25 cellular contexts compared by ENCODE assay signal in genomic region chr6:134680021-134680420, GRCh38.
"Had no signal": no experiment of that assay in that cellular context is flagged by ENCODE, and none has a peak within 500 bp of the region (broad histone marks: within the 10 kb centered on the region; RNA-seq: fewer than 3 reads in every experiment).

No MANE protein-coding gene starts in this region.

- ATAC-seq: activated T-cell treated with anti-CD3 and anti-CD28 coated beads, Interleukin-2, amount 50 U/mL, for 4 hours; T-cell had no signal

- H3K27me3 Mint-ChIP-seq: activated naive CD8-positive, alpha-beta T cell treated with anti-CD3 and anti-CD28 coated beads for 36 hours had no signal

- H3K4me1 Mint-ChIP-seq: activated naive CD8-positive, alpha-beta T cell treated with anti-CD3 and anti-CD28 coated beads for 36 hours had no signal

- H3K4me3 ChIP-seq: MG63 had no signal

- H3K36me3 Mint-ChIP-seq: activated naive CD8-positive, alpha-beta T cell treated with anti-CD3 and anti-CD28 coated beads for 36 hours; T-cell had no signal

- H3K4me3 Mint-ChIP-seq: activated naive CD8-positive, alpha-beta T cell treated with anti-CD3 and anti-CD28 coated beads for 36 hours; activated T-cell treated with anti-CD3 and anti-CD28 coated beads, Interleukin-2, amount 50 U/mL, for 4 hours; T-cell had no signal

- H3K27ac Mint-ChIP-seq: activated naive CD8-positive, alpha-beta T cell treated with anti-CD3 and anti-CD28 coated beads for 36 hours; T-cell had no signal

- H3K36me3 ChIP-seq: MG63 had no signal

- H3K27me3 ChIP-seq: MG63 had no signal

- H3K27ac ChIP-seq: VCaP had no signal

- DNase-seq: activated CD4-positive, alpha-beta T cell treated with anti-CD3 and anti-CD28 coated beads, Interleukin-2, amount 50 U/mL, for 4 hours; activated CD4-positive, CD25-positive, alpha-beta regulatory T cell; activated CD8-positive, alpha-beta memory T cell treated with anti-CD3 and anti-CD28 coated beads for 24 hours; activated effector memory CD4-positive, alpha-beta T cell treated with anti-CD3 and anti-CD28 coated beads, Interleukin-2, amount 50 U/mL, for 16 hours; activated naive CD4-positive, alpha-beta T cell treated with Interleukin-2 at 50 U/mL for 16 hours; activated naive CD8-positive, alpha-beta T cell treated with anti-CD3 and anti-CD28 coated beads for 36 hours; activated T-cell treated with anti-CD3 and anti-CD28 coated beads, Interleukin-2, amount 50 U/mL, for 4 hours; cerebellar nuclear complex; MG63; MV-4-11; NCI-H1092 treated with DMSO at 0.1 percent for 48 hours; NCI-H1417 treated with DMSO at 0.1 percent for 48 hours; NCI-H1694; NCI-H2029; NCI-H2107; NCI-H2171 treated with DMSO at 0.1 percent for 48 hours; NCI-H226; NCI-H510A; NCI-H526 treated with DMSO at 0.1 percent for 48 hours; NCI-H82; SIG-M5; T-cell; T1000 had no signal

- FAIRE-seq: TTC549 had no signal

- H3K9me3 Mint-ChIP-seq: activated naive CD8-positive, alpha-beta T cell treated with anti-CD3 and anti-CD28 coated beads for 36 hours; activated T-cell treated with anti-CD3 and anti-CD28 coated beads, Interleukin-2, amount 50 U/mL, for 4 hours; T-cell had no signal

- H3K9me3 ChIP-seq: MG63 had no signal
